In the genomic region with DNA sequence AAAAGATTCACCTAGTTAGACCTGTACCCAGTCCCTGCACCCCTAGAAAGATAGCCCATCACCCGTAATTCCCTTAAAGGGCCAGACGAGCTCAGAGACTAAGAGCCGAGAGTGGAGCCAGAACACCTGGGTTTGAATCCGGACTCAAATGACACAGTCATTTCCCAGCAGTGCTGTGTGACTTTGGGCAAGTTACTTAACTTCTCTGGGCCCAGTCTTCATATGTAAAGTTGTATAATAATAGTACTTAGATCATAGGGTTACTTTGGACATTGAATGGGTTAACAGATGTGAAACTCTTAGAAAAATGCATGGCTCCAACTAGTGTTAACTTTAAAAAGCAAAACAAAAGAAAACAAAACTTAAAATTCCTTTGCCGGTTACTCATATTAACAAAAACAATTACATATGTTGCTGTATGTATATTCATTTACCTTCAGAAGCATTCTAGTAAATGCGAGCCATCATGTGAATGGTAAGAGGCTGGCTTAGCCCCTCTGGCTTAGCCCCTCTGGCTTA, we compare ENCODE assay signal across 2 cellular contexts.
A peak's percentile ranks its signal among the peaks of the same experiment; 100 is the strongest.
TF ChIP-seq lines count a peak whose summit lies in the region.

No MANE protein-coding gene starts in this region.

TF ChIP-seq in HEK293, 187 proteins besides CTCF, POLR2A, EP300 and RAD21:
- TF ChIP-seq, protein P1, sequence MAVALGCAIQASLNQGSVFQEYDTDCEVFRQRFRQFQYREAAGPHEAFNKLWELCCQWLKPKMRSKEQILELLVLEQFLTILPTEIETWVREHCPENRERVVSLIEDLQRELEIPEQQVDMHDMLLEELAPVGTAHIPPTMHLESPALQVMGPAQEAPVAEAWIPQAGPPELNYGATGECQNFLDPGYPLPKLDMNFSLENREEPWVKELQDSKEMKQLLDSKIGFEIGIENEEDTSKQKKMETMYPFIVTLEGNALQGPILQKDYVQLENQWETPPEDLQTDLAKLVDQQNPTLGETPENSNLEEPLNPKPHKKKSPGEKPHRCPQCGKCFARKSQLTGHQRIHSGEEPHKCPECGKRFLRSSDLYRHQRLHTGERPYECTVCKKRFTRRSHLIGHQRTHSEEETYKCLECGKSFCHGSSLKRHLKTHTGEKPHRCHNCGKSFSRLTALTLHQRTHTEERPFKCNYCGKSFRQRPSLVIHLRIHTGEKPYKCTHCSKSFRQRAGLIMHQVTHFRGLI (tag by site-specific recombination; IDR thresholded peaks at IDR 0.05), result no peak
- TF ChIP-seq ZNF768 (tag by site-specific recombination; IDR thresholded peaks at IDR 0.05), result peak; percentile 64; the same call in 1 of the 2 replicates

TF ChIP-seq in WTC11, 78 proteins besides CTCF, POLR2A, EP300 and RAD21 (continued from another document):
- TF ChIP-seq, protein P2, sequence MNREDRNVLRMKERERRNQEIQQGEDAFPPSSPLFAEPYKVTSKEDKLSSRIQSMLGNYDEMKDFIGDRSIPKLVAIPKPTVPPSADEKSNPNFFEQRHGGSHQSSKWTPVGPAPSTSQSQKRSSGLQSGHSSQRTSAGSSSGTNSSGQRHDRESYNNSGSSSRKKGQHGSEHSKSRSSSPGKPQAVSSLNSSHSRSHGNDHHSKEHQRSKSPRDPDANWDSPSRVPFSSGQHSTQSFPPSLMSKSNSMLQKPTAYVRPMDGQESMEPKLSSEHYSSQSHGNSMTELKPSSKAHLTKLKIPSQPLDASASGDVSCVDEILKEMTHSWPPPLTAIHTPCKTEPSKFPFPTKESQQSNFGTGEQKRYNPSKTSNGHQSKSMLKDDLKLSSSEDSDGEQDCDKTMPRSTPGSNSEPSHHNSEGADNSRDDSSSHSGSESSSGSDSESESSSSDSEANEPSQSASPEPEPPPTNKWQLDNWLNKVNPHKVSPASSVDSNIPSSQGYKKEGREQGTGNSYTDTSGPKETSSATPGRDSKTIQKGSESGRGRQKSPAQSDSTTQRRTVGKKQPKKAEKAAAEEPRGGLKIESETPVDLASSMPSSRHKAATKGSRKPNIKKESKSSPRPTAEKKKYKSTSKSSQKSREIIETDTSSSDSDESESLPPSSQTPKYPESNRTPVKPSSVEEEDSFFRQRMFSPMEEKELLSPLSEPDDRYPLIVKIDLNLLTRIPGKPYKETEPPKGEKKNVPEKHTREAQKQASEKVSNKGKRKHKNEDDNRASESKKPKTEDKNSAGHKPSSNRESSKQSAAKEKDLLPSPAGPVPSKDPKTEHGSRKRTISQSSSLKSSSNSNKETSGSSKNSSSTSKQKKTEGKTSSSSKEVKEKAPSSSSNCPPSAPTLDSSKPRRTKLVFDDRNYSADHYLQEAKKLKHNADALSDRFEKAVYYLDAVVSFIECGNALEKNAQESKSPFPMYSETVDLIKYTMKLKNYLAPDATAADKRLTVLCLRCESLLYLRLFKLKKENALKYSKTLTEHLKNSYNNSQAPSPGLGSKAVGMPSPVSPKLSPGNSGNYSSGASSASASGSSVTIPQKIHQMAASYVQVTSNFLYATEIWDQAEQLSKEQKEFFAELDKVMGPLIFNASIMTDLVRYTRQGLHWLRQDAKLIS (CRISPR knock-in tag; IDR thresholded peaks at IDR 0.05; ENCODE audit: borderline replicate concordance), result no peak
- TF ChIP-seq, protein P3, sequence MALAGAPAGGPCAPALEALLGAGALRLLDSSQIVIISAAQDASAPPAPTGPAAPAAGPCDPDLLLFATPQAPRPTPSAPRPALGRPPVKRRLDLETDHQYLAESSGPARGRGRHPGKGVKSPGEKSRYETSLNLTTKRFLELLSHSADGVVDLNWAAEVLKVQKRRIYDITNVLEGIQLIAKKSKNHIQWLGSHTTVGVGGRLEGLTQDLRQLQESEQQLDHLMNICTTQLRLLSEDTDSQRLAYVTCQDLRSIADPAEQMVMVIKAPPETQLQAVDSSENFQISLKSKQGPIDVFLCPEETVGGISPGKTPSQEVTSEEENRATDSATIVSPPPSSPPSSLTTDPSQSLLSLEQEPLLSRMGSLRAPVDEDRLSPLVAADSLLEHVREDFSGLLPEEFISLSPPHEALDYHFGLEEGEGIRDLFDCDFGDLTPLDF (CRISPR knock-in tag; IDR thresholded peaks at IDR 0.05), result no peak
- TF ChIP-seq CREB1 (CRISPR knock-in tag; IDR thresholded peaks at IDR 0.05), result no peak
TF ChIP-seq in WTC11: peak in this region for 1.
